ENCODE assay signal across 8 cellular contexts in the genomic region with DNA sequence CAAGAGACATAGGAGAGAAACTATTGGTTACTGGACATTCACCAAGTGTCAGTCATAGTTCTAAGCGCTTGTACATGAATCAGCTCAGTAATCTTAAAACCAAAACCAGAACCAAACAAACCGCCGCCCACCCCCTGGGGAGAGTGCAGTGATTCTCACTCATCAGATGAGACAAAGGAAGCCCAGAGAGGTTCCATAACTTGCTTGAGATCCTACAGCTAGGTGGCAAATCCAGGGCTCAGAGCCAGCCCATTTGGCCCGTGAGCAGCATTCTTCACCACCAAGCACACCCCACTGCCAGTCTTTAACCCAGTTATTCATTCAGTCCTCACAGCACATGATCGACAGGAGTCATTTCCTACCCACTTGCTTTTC. TPM values are rescaled to one million over a fixed set of nuclear protein-coding genes. Genes with fewer than 3 reads are reported as not detected.
DNase-seq lines count a peak whose midpoint lies in the region; ATAC-seq and TF ChIP-seq lines count a peak whose summit lies in the region.

No MANE protein-coding gene starts in this region.

- no peak overlapping the region for H3K9ac ChIP-seq in muscle layer of colon (ENCODE audit: low read length)

- DNase-seq in GM03348 (ENCODE audit: low spot score) (peak; percentile 55), HT1080 (ENCODE audit: low read depth) (peak; percentile 98), coronary artery (ENCODE audit: low spot score) (no peak), dermis blood vessel endothelial cell (no peak)
- peak; percentile 49 for DNase-seq in activated CD4-positive, alpha-beta T cell treated with anti-CD3 and anti-CD28 coated beads for 1 hour
- DNase-seq in stimulated activated CD8-positive, alpha-beta memory T cell treated with anti-CD3 and anti-CD28 coated beads, Interleukin-7, amount 100 ng/mL, for 48 hours (ENCODE audit: extremely low read depth in 1 of 2, low read depth in 1 of 2), result peak; percentile 58 to 87

- ATAC-seq in GM21528 (IDR thresholded peaks at IDR 0.05; ENCODE audit: low FRiP score, unreplicated experiment), result peak; percentile 83

- no peaks in the 10 kb centered on the region for H3K27me3 ChIP-seq in muscle layer of colon (ENCODE audit: control insufficient read depth in 1 of 2, insufficient read depth in 2 of 2, low read length in 2 of 2)

- H3K36me3 ChIP-seq in muscle layer of colon (ENCODE audit: insufficient read depth, low read length), result no peaks in the 10 kb centered on the region

- H3K4me3 ChIP-seq in coronary artery (peak overlapping the region; percentile 73), muscle layer of colon (ENCODE audit: low read depth in 1 of 2, low read length in 2 of 2) (peak overlapping the region in 1 of 2 donors; percentile 91)

- peak overlapping the region; percentile 63 to 73 for H3K27ac ChIP-seq in coronary artery
- H3K27ac ChIP-seq in muscle layer of colon (ENCODE audit: low read depth, low read length), result peak overlapping the region; percentile 66

- no peaks in the 10 kb centered on the region for H3K9me3 ChIP-seq in muscle layer of colon (ENCODE audit: low read length)

- H3K4me1 ChIP-seq in muscle layer of colon (ENCODE audit: insufficient read depth, low read length), result peaks cover 14% of the 10 kb centered on the region

- no peak for TF ChIP-seq CTCF in coronary artery (IDR thresholded peaks at IDR 0.05)

RNA-seq across cellular contexts. Expression of a gene that starts 37.2 kb away (rescaled TPM):
- total RNA-seq in HT1080 (2014; rRNA removed; shearing (Covaris generic)), result 2.2 and 4.0 TPM in 2 replicates
- 0.97 and 1.2 TPM in 2 replicates for polyA plus RNA-seq in HT1080 (2015; cell fraction: cytosol; rRNA removed)
- polyA plus RNA-seq in HT1080 (2015; cell fraction: nucleus; rRNA removed), result 0.28 and 0.31 TPM in 2 replicates
- total RNA-seq in dermis blood vessel endothelial cell, result 0.19 and 1.2 TPM in 2 replicates

RNA-seq across cellular contexts. Expression of a gene that starts 43.4 kb away (rescaled TPM):
- total RNA-seq in HT1080 (2014; rRNA removed; shearing (Covaris generic)), result 25.5 and 35.0 TPM in 2 replicates
- 31.5 and 42.2 TPM in 2 replicates for polyA plus RNA-seq in HT1080 (2015; cell fraction: cytosol; rRNA removed)
- 20.6 and 23.6 TPM in 2 replicates for polyA plus RNA-seq in HT1080 (2015; cell fraction: nucleus; rRNA removed)
- total RNA-seq in dermis blood vessel endothelial cell, result 73.2 and 94.7 TPM in 2 replicates

Comparison
In these comparisons a context has a peak if more than half of its experiments do, and no peak if none do; other contexts are left out.
1. DNase-seq: peak in GM03348 (single experiment), HT1080 (single experiment), activated CD4-positive, alpha-beta T cell treated with anti-CD3 and anti-CD28 coated beads for 1 hour (single experiment) and stimulated activated CD8-positive, alpha-beta memory T cell treated with anti-CD3 and anti-CD28 coated beads, Interleukin-7, amount 100 ng/mL, for 48 hours (2 of 2); none in coronary artery (single experiment) and dermis blood vessel endothelial cell (single experiment).